In the genomic region with DNA sequence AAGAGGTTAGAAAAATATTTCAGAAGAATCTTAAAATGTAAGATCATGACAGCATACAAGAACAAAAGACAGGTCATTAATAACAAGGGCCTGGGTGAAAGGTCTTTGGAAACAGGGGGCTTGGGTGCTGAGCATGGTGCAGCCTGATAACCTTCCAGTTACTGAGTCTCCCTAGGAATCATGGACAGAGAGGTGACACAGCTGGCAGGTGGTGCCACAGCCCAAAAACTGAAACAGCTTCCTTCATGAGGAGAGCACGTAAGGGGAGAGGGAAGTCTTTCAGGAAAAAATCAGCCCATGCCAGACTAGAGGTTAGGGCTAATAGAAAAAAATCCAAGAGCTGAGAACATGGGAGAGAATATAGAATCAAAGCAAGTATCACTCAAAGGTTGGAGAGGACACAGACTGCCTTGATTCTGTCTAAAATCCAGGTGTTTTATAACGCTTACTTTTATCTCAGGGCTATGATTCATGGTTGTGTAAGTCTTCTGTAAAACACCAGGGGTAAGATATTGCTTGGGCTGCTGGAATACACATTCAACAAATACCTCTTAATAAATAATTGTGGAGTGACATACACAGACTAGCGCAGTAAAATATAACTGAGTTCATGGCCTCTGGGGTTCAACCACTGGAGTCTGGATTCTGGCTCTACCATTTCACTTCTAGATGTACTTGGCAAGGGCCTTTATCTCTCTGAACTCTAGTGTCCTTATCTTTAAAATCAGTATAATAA, we compare ENCODE assay signal across 15 cellular contexts.
DNase-seq lines count a peak whose midpoint lies in the region; ATAC-seq, FAIRE-seq and TF ChIP-seq lines count a peak whose summit lies in the region.
"Had no signal": no experiment of that assay in that cellular context is flagged by ENCODE, and none has a peak within 500 bp of the region (broad histone marks: within the 10 kb centered on the region; RNA-seq: fewer than 3 reads in every experiment).

No MANE protein-coding gene starts in this region.

- no peak overlapping the region for H3K9ac ChIP-seq in SK-N-SH

- no peak overlapping the region for H3K4me2 ChIP-seq in SK-N-SH

- H3K9me2 ChIP-seq in SK-N-SH: no peaks in the 10 kb centered on the region

- no peak for FAIRE-seq in small intestine (lab: Jason Lieb, UNC)
- FAIRE-seq: GM12892 had no signal

- H3K4me3 ChIP-seq in SK-N-SH (ENCODE audit: low read depth in 2 of 2, low read length in 1 of 2): no peak overlapping the region
- no peak overlapping the region for H3K4me3 ChIP-seq in gastroesophageal sphincter
- no peak overlapping the region for H3K4me3 ChIP-seq in small intestine (ENCODE audit: low read depth in 1 of 2, low read length in 2 of 2)
- H3K4me3 ChIP-seq: ascending aorta had no signal

- peaks cover 14% of the 10 kb centered on the region for H3F3A ChIP-seq in SK-N-SH (replicated peaks; ENCODE audit: insufficient read depth)

- no peaks in the 10 kb centered on the region for H3K27me3 Mint-ChIP-seq in activated naive CD4-positive, alpha-beta T cell treated with anti-CD3 and anti-CD28 coated beads, Interleukin-2, amount 10 ng/mL, durations not matched to agents 7 days and 5 days
- H3K27me3 Mint-ChIP-seq: activated CD8-positive, alpha-beta T cell treated with anti-CD3 and anti-CD28 coated beads for 36 hours; CD4-positive, CD25-positive, alpha-beta regulatory T cell had no signal

- H3K36me3 ChIP-seq in SK-N-SH (replicated peaks in 1 of 2; ENCODE audit: control insufficient read depth in 1 of 2, insufficient read depth in 2 of 2, low read length in 1 of 2) (peaks cover 0 to 14% of the 10 kb centered on the region in 2 experiments), gastroesophageal sphincter (no peaks in the 10 kb centered on the region), small intestine (ENCODE audit: control insufficient read depth in 2 of 2, insufficient read depth in 2 of 2, low read length in 2 of 2) (no peaks in the 10 kb centered on the region)
- H3K36me3 ChIP-seq: ascending aorta had no signal

- H3K79me2 ChIP-seq in SK-N-SH (ENCODE audit: insufficient read depth): peaks cover 24% of the 10 kb centered on the region; the same call in 1 of the 2 replicates

- H3K9me3 ChIP-seq in SK-N-SH (no peaks in the 10 kb centered on the region), gastroesophageal sphincter (no peaks in the 10 kb centered on the region), small intestine (ENCODE audit: control insufficient read depth, low read depth) (no peaks in the 10 kb centered on the region)
- H3K9me3 ChIP-seq: ascending aorta had no signal

- POLR2A ChIA-PET in SK-N-SH (lab: Yijun Ruan, JAX): no interaction called here

- no peak overlapping the region for H2AFZ ChIP-seq in SK-N-SH (ENCODE audit: low read depth)

- no peak for TF ChIP-seq POLR2A in gastroesophageal sphincter (IDR thresholded peaks at IDR 0.05)

- peak; percentile 2 for DNase-seq in HPDE6-E6E7 (ENCODE audit: extremely low spot score)
- no peak for DNase-seq in SK-N-SH
- DNase-seq in small intestine: peak; percentile 48
- DNase-seq in NCI-H748 (lab: John Stamatoyannopoulos, UW; ENCODE audit: unreplicated experiment): no peak
- no peak for DNase-seq in activated naive CD4-positive, alpha-beta T cell treated with anti-CD3 and anti-CD28 coated beads, Interleukin-2, amount 10 ng/mL, durations not matched to agents 7 days and 5 days
- DNase-seq: activated CD8-positive, alpha-beta T cell treated with anti-CD3 and anti-CD28 coated beads for 36 hours; CD4-positive, CD25-positive, alpha-beta regulatory T cell; effector CD8-positive, alpha-beta T cell; immature natural killer cell; NCI-H2081 treated with DMSO at 0.1 percent for 48 hours had no signal

- no peak overlapping the region for H3K4me3 Mint-ChIP-seq in activated naive CD4-positive, alpha-beta T cell treated with anti-CD3 and anti-CD28 coated beads, Interleukin-2, amount 10 ng/mL, durations not matched to agents 7 days and 5 days
- H3K4me3 Mint-ChIP-seq: activated CD8-positive, alpha-beta T cell treated with anti-CD3 and anti-CD28 coated beads for 36 hours; CD4-positive, CD25-positive, alpha-beta regulatory T cell had no signal

- no peaks in the 10 kb centered on the region for H3K36me3 Mint-ChIP-seq in activated naive CD4-positive, alpha-beta T cell treated with anti-CD3 and anti-CD28 coated beads, Interleukin-2, amount 10 ng/mL, durations not matched to agents 7 days and 5 days
- H3K36me3 Mint-ChIP-seq: CD4-positive, CD25-positive, alpha-beta regulatory T cell; immature natural killer cell had no signal

- TF ChIP-seq EP300 in SK-N-SH (IDR thresholded peaks at IDR 0.05; ENCODE audit: borderline replicate concordance in 1 of 2, low read depth in 1 of 2, low read length in 1 of 2) (no peak), gastroesophageal sphincter (IDR thresholded peaks at IDR 0.05) (no peak)

- ATAC-seq in gastroesophageal sphincter (peak; percentile 37), GM19351 (IDR thresholded peaks at IDR 0.05; ENCODE audit: unreplicated experiment) (no peak)
- ATAC-seq: activated CD8-positive, alpha-beta T cell treated with anti-CD3 and anti-CD28 coated beads for 36 hours had no signal

- no peaks in the 10 kb centered on the region for H3K27me3 ChIP-seq in SK-N-SH (ENCODE audit: insufficient read depth)
- H3K27me3 ChIP-seq in gastroesophageal sphincter: no peaks in the 10 kb centered on the region
- no peaks in the 10 kb centered on the region for H3K27me3 ChIP-seq in small intestine (ENCODE audit: control insufficient read depth in 2 of 2, insufficient read depth in 2 of 2, low read length in 2 of 2)
- H3K27me3 ChIP-seq: ascending aorta had no signal

- CTCF ChIA-PET in SK-N-SH (lab: Yijun Ruan, JAX): interaction anchor here (1.1 kb wide), 2 partner anchors 11 to 87 kb away, joined by 3 read pairs; no protein-coding TSS in a partner anchor
- CTCF ChIA-PET in activated naive CD4-positive, alpha-beta T cell treated with anti-CD3 and anti-CD28 coated beads, Interleukin-2, amount 10 ng/mL, durations not matched to agents 7 days and 5 days (lab: Charles Lee): no interaction called here

- no peak overlapping the region for H3K27ac Mint-ChIP-seq in activated naive CD4-positive, alpha-beta T cell treated with anti-CD3 and anti-CD28 coated beads, Interleukin-2, amount 10 ng/mL, durations not matched to agents 7 days and 5 days
- H3K27ac Mint-ChIP-seq: activated CD8-positive, alpha-beta T cell treated with anti-CD3 and anti-CD28 coated beads for 36 hours; activated T-helper 2 cell treated with anti-CD3 and anti-CD28 coated beads, Interferon-gamma antibody, Interleukin-2, Interleukin-4, amounts not matched to agents 10 μg/mL and 5 μg/mL and 100 μg/mL, durations not matched to agents 14 hours and 24 hours and 36 hours; CD4-positive, CD25-positive, alpha-beta regulatory T cell; immature natural killer cell had no signal

- no peaks in the 10 kb centered on the region for H4K20me1 ChIP-seq in SK-N-SH (ENCODE audit: insufficient read depth)

- H3K4me1 ChIP-seq in SK-N-SH (ENCODE audit: control insufficient read depth in 1 of 2, insufficient read depth in 2 of 2, low read depth in 1 of 2, low read length in 1 of 2) (peaks cover 41 to 45% of the 10 kb centered on the region in 2 experiments), gastroesophageal sphincter (peaks cover 13 to 73% (median 25%) of the 10 kb centered on the region in 3 donors), small intestine (ENCODE audit: control insufficient read depth in 2 of 2, insufficient read depth in 1 of 2, low read depth in 1 of 2, low read length in 1 of 2) (peaks cover 0 to 2% of the 10 kb centered on the region in 2 donors)
- H3K4me1 ChIP-seq: ascending aorta had no signal

- TF ChIP-seq CTCF in SK-N-SH (IDR thresholded peaks at IDR 0.05) (no peak), gastroesophageal sphincter (IDR thresholded peaks at IDR 0.05) (no peak)

- TF ChIP-seq RAD21 in SK-N-SH (IDR thresholded peaks at IDR 0.05; ENCODE audit: low read length): no peak

- 68% methylated on average over 3 of the region's 3 CpGs for WGBS in SK-N-SH (ENCODE audit: low lambda C conversion rate)
- 58 to 67% methylated on average over 1 to 2 of the region's 3 CpGs for WGBS in gastroesophageal sphincter (ENCODE audit: low coverage in 1 of 2), 2 donors
- WGBS in small intestine, 3 donors: 22 to 62% (median 56%) methylated on average over 3 of the region's 3 CpGs

- H3K9me3 Mint-ChIP-seq in activated naive CD4-positive, alpha-beta T cell treated with anti-CD3 and anti-CD28 coated beads, Interleukin-2, amount 10 ng/mL, durations not matched to agents 7 days and 5 days: no peaks in the 10 kb centered on the region
- H3K9me3 Mint-ChIP-seq: activated T-helper 2 cell treated with anti-CD3 and anti-CD28 coated beads, Interferon-gamma antibody, Interleukin-2, Interleukin-4, amounts not matched to agents 10 μg/mL and 5 μg/mL and 100 μg/mL, durations not matched to agents 14 hours and 24 hours and 36 hours had no signal

- no peaks in the 10 kb centered on the region for H3K4me1 Mint-ChIP-seq in activated naive CD4-positive, alpha-beta T cell treated with anti-CD3 and anti-CD28 coated beads, Interleukin-2, amount 10 ng/mL, durations not matched to agents 7 days and 5 days
- H3K4me1 Mint-ChIP-seq: CD4-positive, CD25-positive, alpha-beta regulatory T cell had no signal

- H3K27ac ChIP-seq in SK-N-SH (ENCODE audit: low read depth in 2 of 2, low read length in 1 of 2) (peak overlapping the region in 1 of 2 experiments; percentile 47; a peak in 2 of 4 replicates), gastroesophageal sphincter (no peak overlapping the region), small intestine (ENCODE audit: low read depth in 1 of 2, low read length in 1 of 2) (no peak overlapping the region)
- H3K27ac ChIP-seq: ascending aorta had no signal

TF ChIP-seq in SK-N-SH, 30 proteins besides CTCF, POLR2A, EP300 and RAD21 (continues in another document):
- no peak for TF ChIP-seq JUND (IDR thresholded peaks at IDR 0.05)

Comparison
In these comparisons a context has a peak if more than half of its experiments do, and no peak if none do; other contexts are left out.
1. DNase-seq: peak in HPDE6-E6E7 (single experiment) and small intestine (single experiment); none in SK-N-SH (single experiment), NCI-H748 (single experiment) and activated naive CD4-positive, alpha-beta T cell treated with anti-CD3 and anti-CD28 coated beads, Interleukin-2, amount 10 ng/mL, durations not matched to agents 7 days and 5 days (single experiment).